ENCODE assay signal across 11 cellular contexts in genomic region chr3:171791695-171792082, GRCh38. TPM values are rescaled to one million over a fixed set of nuclear protein-coding genes. Genes with fewer than 3 reads are reported as not detected.
DNase-seq lines count a peak whose midpoint lies in the region; ATAC-seq, FAIRE-seq and TF ChIP-seq lines count a peak whose summit lies in the region.
"Had no signal": no experiment of that assay in that cellular context is flagged by ENCODE, and none has a peak within 500 bp of the region (broad histone marks: within the 10 kb centered on the region; RNA-seq: fewer than 3 reads in every experiment).

No MANE protein-coding gene starts in this region.

- no peak for TF ChIP-seq POLR2A in esophagus squamous epithelium (IDR thresholded peaks at IDR 0.05)

- H3K4me3 ChIP-seq in esophagus squamous epithelium (no peak overlapping the region), muscle layer of duodenum (ENCODE audit: low read depth in 1 of 2, low read length in 2 of 2) (no peak overlapping the region)
- H3K4me3 ChIP-seq: prostate gland had no signal

- H3K4me1 ChIP-seq in esophagus squamous epithelium: peaks cover 40 to 71% (median 45%) of the 10 kb centered on the region in 3 donors
- H3K4me1 ChIP-seq in muscle layer of duodenum (ENCODE audit: control insufficient read depth in 1 of 2, insufficient read depth in 2 of 2, low read length in 2 of 2): no peaks in the 10 kb centered on the region

- no peak overlapping the region for H3K27ac Mint-ChIP-seq in glutamatergic neuron (ENCODE audit: unreplicated experiment)

- in situ Hi-C loops in Caki2 (cut with HindIII; ENCODE audit: low pct_unique_long_range_greater_than_20kb, low sequenced_read_pairs): no loop called here

- H3K4me3 Mint-ChIP-seq in glutamatergic neuron (ENCODE audit: unreplicated experiment): no peak overlapping the region

- intact Hi-C loops in esophagus squamous epithelium (cut with DNase I): no loop called here

- FAIRE-seq in frontal cortex (lab: Jason Lieb, UNC): no peak
- FAIRE-seq: endometrium had no signal

- H3K27me3 ChIP-seq in esophagus squamous epithelium (no peaks in the 10 kb centered on the region), muscle layer of duodenum (ENCODE audit: low read depth, low read length) (no peaks in the 10 kb centered on the region)

- H3K27ac ChIP-seq in esophagus squamous epithelium: peak overlapping the region; percentile 79 to 92 (median 84)
- H3K27ac ChIP-seq in muscle layer of duodenum (ENCODE audit: low read length): peak overlapping the region; percentile 7
- H3K27ac ChIP-seq: prostate gland had no signal

- H3K27me3 Mint-ChIP-seq in glutamatergic neuron (ENCODE audit: unreplicated experiment): no peaks in the 10 kb centered on the region

- ATAC-seq in HG03442 (IDR thresholded peaks at IDR 0.05; ENCODE audit: unreplicated experiment): no peak

- no peaks in the 10 kb centered on the region for H3K36me3 Mint-ChIP-seq in glutamatergic neuron (ENCODE audit: unreplicated experiment)

- 23 to 26% methylated on average over 5 of the region's 5 CpGs for WGBS in esophagus squamous epithelium, 2 donors

- TF ChIP-seq CTCF in esophagus squamous epithelium (IDR thresholded peaks at IDR 0.05): no peak
- no peak for TF ChIP-seq CTCF in glutamatergic neuron (IDR thresholded peaks at IDR 0.05; ENCODE audit: partially characterized antibody, unreplicated experiment)

- H3K9me3 ChIP-seq in esophagus squamous epithelium (no peaks in the 10 kb centered on the region), muscle layer of duodenum (ENCODE audit: control insufficient read depth in 1 of 2, low read length in 2 of 2) (no peaks in the 10 kb centered on the region)
- H3K9me3 ChIP-seq: prostate gland had no signal

- H3K36me3 ChIP-seq in esophagus squamous epithelium: no peaks in the 10 kb centered on the region
- H3K36me3 ChIP-seq in muscle layer of duodenum (ENCODE audit: control insufficient read depth in 1 of 2, insufficient read depth in 2 of 2, low read length in 2 of 2): no peaks in the 10 kb centered on the region
- H3K36me3 ChIP-seq: prostate gland had no signal

- H3K9me3 Mint-ChIP-seq in glutamatergic neuron (ENCODE audit: unreplicated experiment): no peaks in the 10 kb centered on the region

- H3K4me1 Mint-ChIP-seq in glutamatergic neuron (ENCODE audit: low read depth, unreplicated experiment): no peaks in the 10 kb centered on the region

- peak; percentile 60 for DNase-seq in Caki2 (ENCODE audit: low read depth)
- DNase-seq in esophagus squamous epithelium (lab: John Stamatoyannopoulos, UW): no peak
- no peak for DNase-seq in frontal cortex (ENCODE audit: low spot score in 2 of 2)
- DNase-seq in ureter (ENCODE audit: low spot score): no peak
- DNase-seq in glutamatergic neuron: no peak
- DNase-seq: NCI-H1417 treated with DMSO at 0.1 percent for 48 hours had no signal

TF ChIP-seq in PFSK-1, 5 proteins besides CTCF, POLR2A, EP300 and RAD21:
- 0 out of 4 replicates have a peak, but pooled peaks of 1 of the 2 experiments have one; percentile 48 for TF ChIP-seq REST (IDR thresholded peaks at IDR 0.05; ENCODE audit: insufficient read depth in 1 of 2, low read depth in 2 of 2, low read length in 2 of 2)
- TF ChIP-seq TAF1 (IDR thresholded peaks at IDR 0.05; ENCODE audit: borderline replicate concordance, insufficient read depth, low read length): no peak
- TF ChIP-seq POLR2AphosphoS5 (IDR thresholded peaks at IDR 0.05; ENCODE audit: low read depth, low read length): no peak
- 0 out of 2 replicates have a peak, but pooled peaks have one; percentile 22 for TF ChIP-seq SIN3A (IDR thresholded peaks at IDR 0.05; ENCODE audit: borderline replicate concordance, insufficient read depth, low read length)
- peak; percentile 87 for TF ChIP-seq FOXP2 (optimal IDR thresholded peaks at IDR 0.05; ENCODE audit: borderline replicate concordance, extremely low read depth, extremely low read length, insufficient read depth)

RNA-seq across cellular contexts. Expression of gene PLD1, which starts 18.6 kb away (rescaled TPM):
- total RNA-seq in Caki2 (2014; rRNA removed; shearing (Covaris generic); ENCODE audit: low replicate concordance): 6.4 and 12.2 TPM in 2 replicates
- polyA plus RNA-seq in PFSK-1 (2012; ENCODE audit: insufficient read length, low read depth): 12.3 TPM
- total RNA-seq in esophagus squamous epithelium (10 to 100 TPM; 30.9 to 67.9 (median 56.0) TPM), frontal cortex (4.1 TPM), ureter (43.7 TPM), glutamatergic neuron (ENCODE audit: unreplicated experiment) (0.61 TPM)

RNA-seq across cellular contexts. Expression of gene TMEM212, which starts 51.5 kb away (rescaled TPM):
- total RNA-seq in Caki2 (2014; rRNA removed; shearing (Covaris generic); ENCODE audit: low replicate concordance): not detected in 2 replicates
- polyA plus RNA-seq in PFSK-1 (2012; ENCODE audit: insufficient read length, low read depth): not detected
- total RNA-seq in esophagus squamous epithelium: not detected
- total RNA-seq in frontal cortex: not detected
- not detected for total RNA-seq in ureter
- total RNA-seq in glutamatergic neuron (ENCODE audit: unreplicated experiment): not detected
- total RNA-seq: prostate gland had no signal
